Comparison of ENCODE assay signal across 15 cellular contexts in the genomic region with DNA sequence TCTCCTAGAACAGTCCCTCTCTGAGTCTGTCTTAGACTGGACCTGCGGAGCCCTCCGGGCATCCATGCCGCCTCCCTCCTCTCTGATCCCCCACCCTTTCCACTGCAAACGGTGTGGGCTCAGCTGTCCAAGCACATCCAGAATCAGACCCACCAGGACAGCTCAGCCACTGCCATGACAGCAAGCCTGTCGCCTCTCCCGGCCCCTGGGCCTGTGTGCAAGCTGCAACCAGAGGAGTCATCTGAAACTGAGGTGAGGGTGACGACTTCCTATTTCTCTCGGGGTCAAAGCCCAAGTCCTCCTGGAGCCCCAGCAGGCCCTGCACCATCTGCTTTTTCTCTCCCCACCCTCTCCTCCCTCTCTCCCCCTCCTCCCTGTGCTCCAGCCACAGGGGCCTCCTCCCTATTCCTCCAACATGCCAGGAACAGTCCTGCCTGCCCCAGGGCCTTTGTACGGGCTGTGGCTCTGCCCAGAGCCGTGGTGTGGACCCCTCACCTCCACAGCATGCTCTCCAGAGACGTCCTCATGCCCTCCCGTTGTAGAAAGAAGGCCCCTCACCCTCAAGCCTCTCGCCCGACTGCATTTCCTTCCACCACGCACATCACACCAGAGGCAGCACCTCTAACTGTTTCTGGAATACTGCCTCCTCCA. TPM values are rescaled to one million over a fixed set of nuclear protein-coding genes. Genes with fewer than 3 reads are reported as not detected.
DNase-seq lines count a peak whose midpoint lies in the region; ATAC-seq and TF ChIP-seq lines count a peak whose summit lies in the region.
"Had no signal": no experiment of that assay in that cellular context is flagged by ENCODE, and none has a peak within 500 bp of the region (broad histone marks: within the 10 kb centered on the region; RNA-seq: fewer than 3 reads in every experiment).

No MANE protein-coding gene starts in this region.

- H3K4me3 Mint-ChIP-seq in stimulated activated naive B cell treated with anti-CD40 and anti-IgM and Interleukin-4, amounts not matched to agents 10 μg/mL and 1 μg/mL and 100 μg/mL, for 72 hours = peak overlapping the region in 1 of 2 donors; percentile 35
- no peak overlapping the region for H3K4me3 Mint-ChIP-seq in activated CD8-positive, alpha-beta T cell treated with anti-CD3 and anti-CD28 coated beads for 36 hours
- H3K4me3 Mint-ChIP-seq: activated B cell treated with CpG ODN at 0.5 μM for 24 hours, GM23338, T-cell had no signal

- H3K27ac Mint-ChIP-seq in stimulated activated naive B cell treated with anti-CD40 and anti-IgM and Interleukin-4, amounts not matched to agents 10 μg/mL and 1 μg/mL and 100 μg/mL, for 72 hours = peak overlapping the region; percentile 65
- no peak overlapping the region for H3K27ac Mint-ChIP-seq in activated CD8-positive, alpha-beta T cell treated with anti-CD3 and anti-CD28 coated beads for 36 hours
- H3K27ac Mint-ChIP-seq: activated B cell treated with CpG ODN at 0.5 μM for 24 hours, GM23338, T-cell had no signal

- POLR2A ChIA-PET in activated CD8-positive, alpha-beta T cell treated with anti-CD3 and anti-CD28 coated beads for 36 hours (lab: Charles Lee) = no interaction called here

- CTCF ChIA-PET in activated CD8-positive, alpha-beta T cell treated with anti-CD3 and anti-CD28 coated beads for 36 hours (lab: Charles Lee) = no interaction called here

- H3K36me3 ChIP-seq in RWPE2 (ENCODE audit: low read depth) (peaks cover 91% of the 10 kb centered on the region), esophagus muscularis mucosa (peaks cover 74 to 99% (median 97%) of the 10 kb centered on the region in 4 donors)

- no peak for TF ChIP-seq EP300 in esophagus muscularis mucosa (IDR thresholded peaks at IDR 0.05)

- TF ChIP-seq CTCF in RWPE2 (IDR thresholded peaks at IDR 0.05; ENCODE audit: poor library complexity, severe bottlenecking) = no peak
- no peak for TF ChIP-seq CTCF in esophagus muscularis mucosa (IDR thresholded peaks at IDR 0.05)
- no peak for TF ChIP-seq CTCF in activated CD8-positive, alpha-beta T cell treated with anti-CD3 and anti-CD28 coated beads for 36 hours (IDR thresholded peaks at IDR 0.05)

- TF ChIP-seq POLR2A in esophagus muscularis mucosa (IDR thresholded peaks at IDR 0.05; ENCODE audit: low read depth) = no peak

- H3K27me3 ChIP-seq in RWPE2 (ENCODE audit: insufficient read depth, poor library complexity, severe bottlenecking) (no peaks in the 10 kb centered on the region), esophagus muscularis mucosa (no peaks in the 10 kb centered on the region)
- H3K27me3 ChIP-seq: cardiac muscle cell had no signal

- H3K4me3 ChIP-seq in RWPE2 (ENCODE audit: severe bottlenecking) = no peak overlapping the region
- H3K4me3 ChIP-seq in esophagus muscularis mucosa = no peak overlapping the region
- H3K4me3 ChIP-seq: cardiac muscle cell, GM23338 had no signal

- peaks cover 0 to 2% of the 10 kb centered on the region in 2 donors for H3K4me1 Mint-ChIP-seq in stimulated activated naive B cell treated with anti-CD40 and anti-IgM and Interleukin-4, amounts not matched to agents 10 μg/mL and 1 μg/mL and 100 μg/mL, for 72 hours
- H3K4me1 Mint-ChIP-seq in activated CD8-positive, alpha-beta T cell treated with anti-CD3 and anti-CD28 coated beads for 36 hours (ENCODE audit: low read depth) = no peaks in the 10 kb centered on the region
- H3K4me1 Mint-ChIP-seq: activated B cell treated with CpG ODN at 0.5 μM for 24 hours, GM23338, T-cell had no signal

- peak; percentile 48 for DNase-seq in DMS 273 (lab: John Stamatoyannopoulos, UW; ENCODE audit: unreplicated experiment)
- DNase-seq in DMS 273 treated with DMSO at 0.1 percent for 48 hours (lab: John Stamatoyannopoulos, UW) = no peak
- DNase-seq in RWPE2 (ENCODE audit: low spot score) = no peak
- no peak for DNase-seq in esophagus muscularis mucosa (ENCODE audit: extremely low spot score)
- no peak for DNase-seq in stimulated activated naive B cell treated with anti-CD40 and anti-IgM and Interleukin-4, amounts not matched to agents 10 μg/mL and 1 μg/mL and 100 μg/mL, for 72 hours
- no peak for DNase-seq in activated CD8-positive, alpha-beta T cell treated with anti-CD3 and anti-CD28 coated beads for 36 hours
- DNase-seq in NCI-H2081 treated with DMSO at 0.1 percent for 48 hours (lab: John Stamatoyannopoulos, UW) = no peak
- DNase-seq in activated CD4-positive, alpha-beta T cell treated with anti-CD3 and anti-CD28 coated beads, Interleukin-2, amount 50 U/mL, for 1 hour = no peak
- DNase-seq: activated B cell treated with CpG ODN at 0.5 μM for 24 hours; activated naive CD4-positive, alpha-beta T cell treated with anti-CD3 and anti-CD28 coated beads, Interleukin-2, amount 50 U/mL, for 16 hours; NCI-H510A; T-cell; trophoblast cell had no signal

- no peaks in the 10 kb centered on the region for H3K27me3 Mint-ChIP-seq in stimulated activated naive B cell treated with anti-CD40 and anti-IgM and Interleukin-4, amounts not matched to agents 10 μg/mL and 1 μg/mL and 100 μg/mL, for 72 hours
- H3K27me3 Mint-ChIP-seq in activated CD8-positive, alpha-beta T cell treated with anti-CD3 and anti-CD28 coated beads for 36 hours = no peaks in the 10 kb centered on the region
- H3K27me3 Mint-ChIP-seq: activated B cell treated with CpG ODN at 0.5 μM for 24 hours, T-cell had no signal

- intact Hi-C loops in esophagus muscularis mucosa (cut with DNase I) = no loop called here
- intact Hi-C loops in activated CD8-positive, alpha-beta T cell treated with anti-CD3 and anti-CD28 coated beads for 36 hours (cut with micrococcal nuclease) = no loop called here

- H3K9me3 Mint-ChIP-seq in stimulated activated naive B cell treated with anti-CD40 and anti-IgM and Interleukin-4, amounts not matched to agents 10 μg/mL and 1 μg/mL and 100 μg/mL, for 72 hours = no peaks in the 10 kb centered on the region
- no peaks in the 10 kb centered on the region for H3K9me3 Mint-ChIP-seq in activated CD8-positive, alpha-beta T cell treated with anti-CD3 and anti-CD28 coated beads for 36 hours
- H3K9me3 Mint-ChIP-seq: activated B cell treated with CpG ODN at 0.5 μM for 24 hours, GM23338, T-cell had no signal

- 90% methylated on average over 15 of the region's 15 CpGs for WGBS in esophagus muscularis mucosa

- H3K27ac ChIP-seq in RWPE2 (ENCODE audit: poor library complexity, severe bottlenecking) (peak overlapping the region; percentile 96), esophagus muscularis mucosa (replicated peaks in 1 of 4) (peak overlapping the region in 3 of 4 donors; percentile 13 to 48 (median 43))
- H3K27ac ChIP-seq: cardiac muscle cell had no signal

- no peak for ATAC-seq in RWPE2 (ENCODE audit: low read depth)
- ATAC-seq in stimulated activated naive B cell treated with anti-CD40 and anti-IgM and Interleukin-4, amounts not matched to agents 10 μg/mL and 1 μg/mL and 100 μg/mL, for 72 hours (replicated peaks) = no peak
- ATAC-seq in activated CD8-positive, alpha-beta T cell treated with anti-CD3 and anti-CD28 coated beads for 36 hours = no peak
- ATAC-seq: GM23338, T-cell had no signal

- peaks cover 44 to 65% of the 10 kb centered on the region in 2 donors for H3K36me3 Mint-ChIP-seq in stimulated activated naive B cell treated with anti-CD40 and anti-IgM and Interleukin-4, amounts not matched to agents 10 μg/mL and 1 μg/mL and 100 μg/mL, for 72 hours
- peaks cover 17% of the 10 kb centered on the region for H3K36me3 Mint-ChIP-seq in activated CD8-positive, alpha-beta T cell treated with anti-CD3 and anti-CD28 coated beads for 36 hours (ENCODE audit: low read depth)

- H3K4me1 ChIP-seq in RWPE2 (ENCODE audit: insufficient read depth, poor library complexity, severe bottlenecking) (peaks cover 30% of the 10 kb centered on the region), esophagus muscularis mucosa (peaks cover 5 to 23% (median 18%) of the 10 kb centered on the region in 4 donors)

- H3K9me3 ChIP-seq in RWPE2 (ENCODE audit: severe bottlenecking) = no peaks in the 10 kb centered on the region
- H3K9me3 ChIP-seq in esophagus muscularis mucosa = no peaks in the 10 kb centered on the region

RNA-seq across cellular contexts. Expression of gene MYDGF, which starts 23.5 kb away (rescaled TPM):
- total RNA-seq in esophagus muscularis mucosa = 10 to 100 TPM; 22.8 to 59.2 (median 42.8) TPM
- total RNA-seq in activated CD8-positive, alpha-beta T cell treated with anti-CD3 and anti-CD28 coated beads for 36 hours = 10 to 100 TPM; 58.3 to 62.1 TPM

RNA-seq across cellular contexts. Expression of gene DPP9, which starts 30.0 kb away (rescaled TPM):
- 100 to 1,000 TPM in 1 of 4 donors, 10 to 100 TPM in 3; 42.4 to 106 (median 56.0) TPM for total RNA-seq in esophagus muscularis mucosa
- total RNA-seq in activated CD8-positive, alpha-beta T cell treated with anti-CD3 and anti-CD28 coated beads for 36 hours = 10 to 100 TPM; 60.4 to 64.0 TPM

RNA-seq across cellular contexts. Expression of gene TNFAIP8L1, which starts 54.3 kb away (rescaled TPM):
- total RNA-seq in esophagus muscularis mucosa = 10 to 100 TPM in 3 of 4 donors, 1 to 10 TPM in 1; 5.5 to 16.5 (median 13.2) TPM
- total RNA-seq in activated CD8-positive, alpha-beta T cell treated with anti-CD3 and anti-CD28 coated beads for 36 hours = 10 to 100 TPM; 13.5 to 13.7 TPM
